Comparison of ENCODE assay signal across 1 cellular context in genomic region chr15:64429448-64429847, GRCh38.
TF ChIP-seq lines count a peak whose summit lies in the region.

No MANE protein-coding gene starts in this region.

TF ChIP-seq in IMR-90, 13 proteins besides CTCF, POLR2A, EP300 and RAD21 (continued from another document):
- TF ChIP-seq USF2 (IDR thresholded peaks at IDR 0.05; ENCODE audit: low read depth, low read length) (no peak), NFE2L2 (IDR thresholded peaks at IDR 0.05; ENCODE audit: low read depth, low read length) (no peak), SMC3 (IDR thresholded peaks at IDR 0.05; ENCODE audit: low read depth, low read length) (no peak), FOS (IDR thresholded peaks at IDR 0.05; ENCODE audit: low read depth, low read length) (no peak), ELK1 (IDR thresholded peaks at IDR 0.05; ENCODE audit: borderline replicate concordance, low read depth, low read length) (no peak)
TF ChIP-seq in IMR-90: peak in this region for 0.
